In genomic region chr16:66728117-66728787, GRCh38 we compare ENCODE assay signal across 9 cellular contexts. TPM values are rescaled to one million over a fixed set of nuclear protein-coding genes. Genes with fewer than 3 reads are reported as not detected.
A peak's percentile ranks its signal among the peaks of the same experiment; 100 is the strongest.
DNase-seq lines count a peak whose midpoint lies in the region; ATAC-seq, FAIRE-seq and TF ChIP-seq lines count a peak whose summit lies in the region.
"Had no signal": no experiment of that assay in that cellular context is flagged by ENCODE, and none has a peak within 500 bp of the region (broad histone marks: within the 10 kb centered on the region; RNA-seq: fewer than 3 reads in every experiment).

No MANE protein-coding gene starts in this region.

- no peak overlapping the region for H2AFZ ChIP-seq in KMS-11 (ENCODE audit: low read depth)

- H3K4me2 ChIP-seq in KMS-11: no peak overlapping the region
- H3K4me2 ChIP-seq: BLaER1 had no signal

- peak; percentile 68 for FAIRE-seq in RCC 7860 (lab: Jason Lieb, UNC)

- intact Hi-C loops in aorta (cut with DNase I): loop anchor here (5.0 to 10.0 kb wide), 2 partner anchors 97 to 139 kb away; no protein-coding TSS in a partner anchor

- H3K36me3 ChIP-seq in KMS-11 (ENCODE audit: insufficient read depth) (peaks cover 6% of the 10 kb centered on the region; the same call in 1 of the 2 replicates), liver (ENCODE audit: control insufficient read depth in 4 of 4, insufficient read depth in 3 of 4, low read depth in 1 of 4, low read length in 3 of 4) (peaks cover 14 to 65% (median 48%) of the 10 kb centered on the region in 4 donors), aorta (ENCODE audit: control insufficient read depth in 1 of 2, insufficient read depth in 2 of 2, low read length in 1 of 2) (peaks cover 5 to 13% of the 10 kb centered on the region in 2 donors)

- H3K9me3 ChIP-seq in liver (ENCODE audit: control insufficient read depth in 4 of 4, low read length in 3 of 4) (no peaks in the 10 kb centered on the region), aorta (ENCODE audit: control insufficient read depth, low read length) (no peaks in the 10 kb centered on the region)
- H3K9me3 ChIP-seq: BLaER1 had no signal

- TF ChIP-seq RAD21 in liver (IDR thresholded peaks at IDR 0.05): peak; percentile 75 to 82

- H4K20me1 ChIP-seq in KMS-11 (ENCODE audit: insufficient read depth): no peaks in the 10 kb centered on the region

- H3K4me1 ChIP-seq in KMS-11 (ENCODE audit: low read depth, poor library complexity, severe bottlenecking) (peaks cover 6% of the 10 kb centered on the region), liver (ENCODE audit: control insufficient read depth in 4 of 4, insufficient read depth in 4 of 4, low read length in 3 of 4) (no peaks in the 10 kb centered on the region), aorta (ENCODE audit: control insufficient read depth in 1 of 2, insufficient read depth in 2 of 2, low read length in 2 of 2) (no peaks in the 10 kb centered on the region)

- ATAC-seq in aorta (ENCODE audit: low FRiP score): peak; percentile 86
- no peak for ATAC-seq in HG03439 (IDR thresholded peaks at IDR 0.05; ENCODE audit: unreplicated experiment)

- TF ChIP-seq CTCF in KMS-11 (conservative IDR thresholded peaks at IDR 0.05; ENCODE audit: low read depth, low read length) (peak; percentile 91), coronary artery (IDR thresholded peaks at IDR 0.05) (peak; percentile 47), liver (IDR thresholded peaks at IDR 0.05; ENCODE audit: low read depth, low read length, missing input control) (peak; percentile 65)

- H3K27ac ChIP-seq in KMS-11 (no peak overlapping the region), coronary artery (no peak overlapping the region), liver (ENCODE audit: low read depth in 1 of 2, low read length in 2 of 2) (no peak overlapping the region), aorta (ENCODE audit: low read depth in 1 of 2, low read length in 2 of 2) (no peak overlapping the region)
- H3K27ac ChIP-seq: BLaER1 had no signal

- peak; percentile 24 for DNase-seq in NCI-H187 treated with DMSO at 0.1 percent for 48 hours (lab: John Stamatoyannopoulos, UW)
- no peak for DNase-seq in NCI-H187 (lab: John Stamatoyannopoulos, UW)
- DNase-seq in RCC 7860 (ENCODE audit: low spot score): peak; percentile 50
- no peak for DNase-seq in coronary artery (ENCODE audit: low spot score)
- peak in 1 of 2 donors; percentile 8 for DNase-seq in aorta

- no peaks in the 10 kb centered on the region for H3K79me2 ChIP-seq in KMS-11 (ENCODE audit: insufficient read depth, low read depth)

- H3K27me3 ChIP-seq in KMS-11 (ENCODE audit: insufficient read depth, low read depth) (no peaks in the 10 kb centered on the region), liver (ENCODE audit: control insufficient read depth in 4 of 4, insufficient read depth in 4 of 4, low read length in 3 of 4) (no peaks in the 10 kb centered on the region), aorta (ENCODE audit: control insufficient read depth in 1 of 2, insufficient read depth in 2 of 2, low read length in 1 of 2) (no peaks in the 10 kb centered on the region)
- H3K27me3 ChIP-seq: BLaER1 had no signal

- H3K9ac ChIP-seq in KMS-11 (no peak overlapping the region), liver (ENCODE audit: low read depth in 1 of 2, low read length in 2 of 2) (no peak overlapping the region)
- H3K9ac ChIP-seq: BLaER1 had no signal

- WGBS in liver: 29% methylated on average over 3 of the region's 3 CpGs
- 32% methylated on average over 3 of the region's 3 CpGs for WGBS in aorta, 2 donors

- H3K4me3 ChIP-seq in KMS-11 (IDR thresholded peaks at IDR 0.05; ENCODE audit: insufficient read depth, low read depth, low read length): no peak overlapping the region
- H3K4me3 ChIP-seq in coronary artery: no peak overlapping the region
- H3K4me3 ChIP-seq in liver (ENCODE audit: low read depth in 1 of 3, low read length in 3 of 3): no peak overlapping the region
- no peak overlapping the region for H3K4me3 ChIP-seq in aorta (ENCODE audit: low read length in 2 of 2)
- H3K4me3 ChIP-seq: BLaER1 had no signal

TF ChIP-seq in liver, 16 proteins besides CTCF, POLR2A, EP300 and RAD21:
- TF ChIP-seq RXRA (IDR thresholded peaks at IDR 0.05) (peak in 1 of 2 donors; percentile 5), FOXA2 (IDR thresholded peaks at IDR 0.05) (no peak)

RNA-seq across cellular contexts. Expression of gene DYNC1LI2, which starts 23.2 kb away (rescaled TPM):
- total RNA-seq in liver (100 to 1,000 TPM in 1 of 2 donors, 10 to 100 TPM in 1; 31.7 to 106 TPM), aorta (100 to 1,000 TPM; 166 to 169 TPM)
- polyA plus RNA-seq in liver (10 to 100 TPM; 14.2 to 38.5 TPM), aorta (100 to 1,000 TPM in 1 of 2 donors, 10 to 100 TPM in 1; 78.3 to 121 TPM)

RNA-seq across cellular contexts. Expression of gene CMTM4, which starts 31.7 kb away (rescaled TPM):
- total RNA-seq in liver (10 to 100 TPM in 1 of 2 donors, 1 to 10 TPM in 1; 8.1 to 19.7 TPM), aorta (10 to 100 TPM; 16.5 to 24.9 TPM)
- polyA plus RNA-seq in liver (1 to 10 TPM; 2.9 to 4.5 TPM), aorta (10 to 100 TPM in 1 of 2 donors, 1 to 10 TPM in 1; 8.9 to 10.4 TPM)

Comparison
In these comparisons a context has a peak if more than half of its experiments do, and no peak if none do; other contexts are left out.
1. DNase-seq: peak in NCI-H187 treated with DMSO at 0.1 percent for 48 hours (single experiment) and RCC 7860 (single experiment); none in NCI-H187 (0 of 2) and coronary artery (single experiment).
2. Peak in every context shown above with its lines, with median percentiles within 50 percentile points of each other: CTCF ChIP-seq.